In genomic region chr17:51234162-51234561, GRCh38 we compare ENCODE assay signal across 5 cellular contexts.
"Had no signal": no experiment of that assay in that cellular context is flagged by ENCODE, and none has a peak within 500 bp of the region (broad histone marks: within the 10 kb centered on the region; RNA-seq: fewer than 3 reads in every experiment).

No MANE protein-coding gene starts in this region.

- H3K4me2 ChIP-seq: GM23338 had no signal

- H3K9me3 Mint-ChIP-seq: GM23338, H9, IgD-negative memory B cell had no signal

- H3K4me3 Mint-ChIP-seq: GM23338, H9, IgD-negative memory B cell had no signal

- H3K27me3 Mint-ChIP-seq: IgD-negative memory B cell had no signal

- DNase-seq: H9, HCEC 1CT, KBM-7 had no signal

- H3K4me3 ChIP-seq: GM23338 had no signal

- H2AFZ ChIP-seq: GM23338 had no signal

- H3K27ac Mint-ChIP-seq: GM23338, IgD-negative memory B cell had no signal

- H3K36me3 Mint-ChIP-seq: IgD-negative memory B cell had no signal

- ATAC-seq: GM23338 had no signal
